8 cellular contexts compared by ENCODE assay signal in the genomic region with DNA sequence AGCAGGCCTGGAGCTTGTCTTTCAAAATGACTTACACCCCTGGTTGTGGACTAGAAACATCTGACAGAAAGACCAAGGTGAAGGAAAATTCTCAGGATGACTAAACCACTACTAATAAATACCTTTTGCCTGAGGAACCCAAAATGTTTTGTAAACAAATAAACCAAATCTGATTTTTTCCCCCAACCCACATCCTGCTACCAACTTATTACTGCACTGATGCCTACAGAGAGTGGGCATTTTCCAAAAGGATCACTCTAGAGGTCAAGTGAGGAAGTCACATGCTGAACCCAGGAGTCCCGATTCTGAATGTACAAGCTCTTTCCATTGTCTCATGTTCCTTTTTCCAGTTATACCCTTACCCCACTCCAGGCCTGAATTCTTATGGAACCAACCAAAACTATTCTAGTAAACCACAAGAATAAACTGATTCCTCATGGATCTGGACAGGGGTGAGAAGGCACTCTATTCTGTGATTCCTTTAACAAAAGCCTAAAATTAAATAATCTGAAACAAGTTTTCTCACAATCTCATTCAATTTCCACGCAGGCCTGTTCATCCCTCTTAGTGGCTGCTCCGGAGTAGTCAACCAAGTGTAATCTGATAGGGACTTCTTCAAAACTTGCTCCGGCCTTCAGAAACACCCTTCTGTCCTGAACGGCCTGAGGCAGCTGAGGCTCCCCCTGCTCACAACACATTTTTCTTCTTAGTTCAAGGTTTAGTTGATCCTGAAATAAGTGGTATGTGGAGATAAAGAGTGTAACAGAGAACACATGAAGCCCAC. TPM values are rescaled to one million over a fixed set of nuclear protein-coding genes. Genes with fewer than 3 reads are reported as not detected.
DNase-seq lines count a peak whose midpoint lies in the region; ATAC-seq and TF ChIP-seq lines count a peak whose summit lies in the region.

No MANE protein-coding gene starts in this region.

- no peak overlapping the region for H3K14ac ChIP-seq in trophoblast cell (ENCODE audit: low read length)

- no peak overlapping the region for H2BK5ac ChIP-seq in trophoblast cell (ENCODE audit: low read depth, low read length, poor library complexity)

- H3K9me3 ChIP-seq in PC-3 (ENCODE audit: low read length) (no peaks in the 10 kb centered on the region), endocrine pancreas (ENCODE audit: control insufficient read depth, low read length) (no peaks in the 10 kb centered on the region), trophoblast cell (ENCODE audit: insufficient read depth, low read depth, low read length) (peaks cover 2% of the 10 kb centered on the region), testis (no peaks in the 10 kb centered on the region)

- H3K4ac ChIP-seq in trophoblast cell (ENCODE audit: low read depth, low read length) = peak overlapping the region; percentile 51

- POLR2A ChIA-PET in PC-3 (lab: Charles Lee; ENCODE audit: unreplicated experiment) = interaction anchor here (0.6 kb wide), 3 partner anchors 12 to 669 kb away, joined by 3 to 6 read pairs (median 4); no protein-coding TSS in a partner anchor

- H3K9ac ChIP-seq in PC-3 (ENCODE audit: low read length) (peak overlapping the region; percentile 92), endocrine pancreas (ENCODE audit: control insufficient read depth, insufficient read depth, low read length) (peak overlapping the region; percentile 97), trophoblast cell (ENCODE audit: low read length) (peak overlapping the region; percentile 59)

- H3K9me2 ChIP-seq in PC-3 (replicated peaks; ENCODE audit: low read length) = no peaks in the 10 kb centered on the region

- H3K79me1 ChIP-seq in trophoblast cell (ENCODE audit: low read length) = peaks cover 11% of the 10 kb centered on the region

- no peak overlapping the region for H3K23ac ChIP-seq in trophoblast cell (ENCODE audit: low read length)

- H3K4me3 ChIP-seq in PC-3 (ENCODE audit: low read length) (peak overlapping the region; percentile 72), endocrine pancreas (ENCODE audit: control insufficient read depth, insufficient read depth, low read length) (peak overlapping the region; percentile 96), trophoblast cell (ENCODE audit: low read depth, low read length) (no peak overlapping the region), testis (peak overlapping the region in 1 of 2 donors; percentile 94)

- TSS peak; percentile 66 for BruUV-seq in PC-3 (replicated peaks; lab: Mats Ljungman, UMichigan)

- intact Hi-C loops in PC-3 (cut with micrococcal nuclease) (loop anchor here (2.0 to 5.0 kb wide), 2 partner anchors 15 to 129 kb away; partner anchors contain the start of gene PIP5K1A), testis (cut with DNase I; ENCODE audit: low total_unique reads) (no loop called here)

- H3K4me1 ChIP-seq in PC-3 (ENCODE audit: insufficient read depth, low read length) = peaks cover 37% of the 10 kb centered on the region
- peaks cover 5% of the 10 kb centered on the region for H3K4me1 ChIP-seq in endocrine pancreas (ENCODE audit: control insufficient read depth, insufficient read depth, low read length)
- peaks cover 10 to 18% of the 10 kb centered on the region in 2 experiments for H3K4me1 ChIP-seq in trophoblast cell (ENCODE audit: control insufficient read depth in 1 of 2, insufficient read depth in 2 of 2, low read length in 2 of 2)
- peaks cover 18% of the 10 kb centered on the region for H3K4me1 ChIP-seq in testis

- ATAC-seq in PC-3 = peak; percentile 30

- no peak overlapping the region for H4K12ac ChIP-seq in trophoblast cell (ENCODE audit: low read depth, low read length)

- H3K79me2 ChIP-seq in PC-3 (ENCODE audit: low read length) (peaks cover 59% of the 10 kb centered on the region), trophoblast cell (ENCODE audit: control insufficient read depth, insufficient read depth, low read length, poor library complexity) (peaks cover 7% of the 10 kb centered on the region)

- no peak overlapping the region for H2AK5ac ChIP-seq in trophoblast cell (ENCODE audit: low read length)

- H3F3A ChIP-seq in PC-3 (ENCODE audit: low read length, unreplicated experiment) = no peaks in the 10 kb centered on the region

- H3K18ac ChIP-seq in trophoblast cell (ENCODE audit: low read length) = no peak overlapping the region

- H3K4me2 ChIP-seq in PC-3 (ENCODE audit: low read length) (peak overlapping the region; percentile 98), trophoblast cell (ENCODE audit: low read length) (peak overlapping the region; percentile 91)

- TF ChIP-seq CTCF in PC-3 (conservative IDR thresholded peaks at IDR 0.05; ENCODE audit: low read depth, low read length) = no peak; the same call in 1 of the 2 replicates
- TF ChIP-seq CTCF in testis (IDR thresholded peaks at IDR 0.05) = no peak

- H3K36me3 ChIP-seq in PC-3 (ENCODE audit: low read depth, low read length) = peaks cover 20% of the 10 kb centered on the region
- no peaks in the 10 kb centered on the region for H3K36me3 ChIP-seq in endocrine pancreas (ENCODE audit: control insufficient read depth, insufficient read depth, low read length)
- H3K36me3 ChIP-seq in trophoblast cell (ENCODE audit: control insufficient read depth in 1 of 2, insufficient read depth in 2 of 2, low read length in 2 of 2) = peaks cover 12 to 13% of the 10 kb centered on the region in 2 experiments
- no peaks in the 10 kb centered on the region for H3K36me3 ChIP-seq in testis (ENCODE audit: low read depth, missing control alignments)

- no peak overlapping the region for H4K8ac ChIP-seq in trophoblast cell (ENCODE audit: low read depth, low read length)

- peak; percentile 52 for DNase-seq in EH (ENCODE audit: low read depth)
- peak; percentile 92 for DNase-seq in PC-3
- DNase-seq in trophoblast cell = peak in 1 of 2 donors; percentile 59
- DNase-seq in NCI-H2171 treated with DMSO at 0.1 percent for 48 hours (lab: John Stamatoyannopoulos, UW) = no peak
- no peak for DNase-seq in testis
- no peak for DNase-seq in hepatic stellate cell (ENCODE audit: low spot score)
- DNase-seq in iPS-NIHi11 (ENCODE audit: low spot score) = no peak

- H2BK12ac ChIP-seq in trophoblast cell (ENCODE audit: low read length) = no peak overlapping the region

- H2AFZ ChIP-seq in PC-3 (ENCODE audit: low read length) (no peak overlapping the region), trophoblast cell (ENCODE audit: insufficient read depth, low read length, poor library complexity) (no peak overlapping the region)

- TF ChIP-seq POLR2A in testis (IDR thresholded peaks at IDR 0.05) = no peak

- H3K27ac ChIP-seq in PC-3 (ENCODE audit: low read length) = peak overlapping the region; percentile 85
- H3K27ac ChIP-seq in trophoblast cell (ENCODE audit: low read depth, low read length) = peak overlapping the region; percentile 46
- peak overlapping the region in 1 of 2 donors; percentile 95 for H3K27ac ChIP-seq in testis

- H4K91ac ChIP-seq in trophoblast cell (ENCODE audit: low read depth, low read length) = no peak overlapping the region

- H3K27me3 ChIP-seq in PC-3 (ENCODE audit: low read length) = no peaks in the 10 kb centered on the region
- H3K27me3 ChIP-seq in endocrine pancreas (ENCODE audit: control insufficient read depth, insufficient read depth, low read length) = no peaks in the 10 kb centered on the region
- H3K27me3 ChIP-seq in trophoblast cell (ENCODE audit: insufficient read depth, low read length) = no peaks in the 10 kb centered on the region
- no peaks in the 10 kb centered on the region for H3K27me3 ChIP-seq in testis

- no peak overlapping the region for H2BK120ac ChIP-seq in trophoblast cell (ENCODE audit: insufficient read depth, low read length, poor library complexity)

- CTCF ChIA-PET in PC-3 (lab: Charles Lee) = interaction anchor here (0.6 to 4.2 kb wide), 3 partner anchors 14 to 28 kb away, joined by 4 to 35 read pairs (median 6); no protein-coding TSS in a partner anchor

- peaks cover 3% of the 10 kb centered on the region; the same call in 1 of the 2 replicates for H4K20me1 ChIP-seq in PC-3 (ENCODE audit: low read length)

- WGBS in trophoblast cell (ENCODE audit: extremely low coverage, insufficient coverage, insufficient read length) = no CpG with 5 or more reads among the region's 5 CpGs
- 13 to 16% methylated on average over 5 of the region's 5 CpGs for WGBS in testis, 2 donors

RNA-seq across cellular contexts. Expression of gene PI4KB, which starts 1.4 kb away (rescaled TPM):
- total RNA-seq in PC-3 (2014; rRNA removed) (75.6 and 99.5 TPM in 2 replicates), testis (100 to 1,000 TPM in 1 of 2 donors, 10 to 100 TPM in 1; 87.9 to 103 TPM)
- 32.5 and 35.5 TPM in 2 replicates for polyA plus RNA-seq in trophoblast cell (2013)
- polyA plus RNA-seq in testis (ENCODE audit: insufficient read depth, low read depth, low replicate concordance) = 86.8 TPM

RNA-seq across cellular contexts. Expression of gene RFX5, which starts 21.2 kb away (rescaled TPM):
- total RNA-seq in PC-3 (2014; rRNA removed) = 34.1 and 41.0 TPM in 2 replicates
- 21.0 and 23.2 TPM in 2 replicates for polyA plus RNA-seq in trophoblast cell (2013)
- 10 to 100 TPM; 18.8 to 19.8 TPM for total RNA-seq in testis
- 43.6 TPM for polyA plus RNA-seq in testis (ENCODE audit: insufficient read depth, low read depth, low replicate concordance)

RNA-seq across cellular contexts. Expression of gene ZNF687, which starts 43.7 kb away (rescaled TPM):
- total RNA-seq in PC-3 (2014; rRNA removed) = 24.6 and 30.3 TPM in 2 replicates
- polyA plus RNA-seq in trophoblast cell (2013) = 17.2 and 18.9 TPM in 2 replicates
- total RNA-seq in testis = 10 to 100 TPM; 39.9 to 58.2 TPM
- polyA plus RNA-seq in testis (ENCODE audit: insufficient read depth, low read depth, low replicate concordance) = 38.4 TPM

RNA-seq across cellular contexts. Expression of gene SELENBP1, which starts 46.7 kb away (rescaled TPM):
- total RNA-seq in PC-3 (2014; rRNA removed) (29.8 and 73.5 TPM in 2 replicates), testis (10 to 100 TPM; 13.0 to 15.1 TPM)
- 5.4 and 5.9 TPM in 2 replicates for polyA plus RNA-seq in trophoblast cell (2013)
- polyA plus RNA-seq in testis (ENCODE audit: insufficient read depth, low read depth, low replicate concordance) = 31.8 TPM

Comparison
In these comparisons a context has a peak if more than half of its experiments do, and no peak if none do; other contexts are left out.
1. DNase-seq: peak in EH (single experiment) and PC-3 (single experiment); none in NCI-H2171 treated with DMSO at 0.1 percent for 48 hours (single experiment), testis (single experiment), hepatic stellate cell (single experiment) and iPS-NIHi11 (single experiment).
2. Peak in every context shown above with its lines, with median percentiles within 50 percentile points of each other: H3K9ac ChIP-seq.